Comparison of ENCODE assay signal across 9 cellular contexts in genomic region chr9:37650299-37650872, GRCh38. TPM values are rescaled to one million over a fixed set of nuclear protein-coding genes. Genes with fewer than 3 reads are reported as not detected.
A peak's percentile ranks its signal among the peaks of the same experiment; 100 is the strongest.
DNase-seq lines count a peak whose midpoint lies in the region; ATAC-seq and TF ChIP-seq lines count a peak whose summit lies in the region.
"Had no signal": no experiment of that assay in that cellular context is flagged by ENCODE, and none has a peak within 500 bp of the region (broad histone marks: within the 10 kb centered on the region; RNA-seq: fewer than 3 reads in every experiment).

No MANE protein-coding gene starts in this region.

- no peaks in the 10 kb centered on the region for H4K20me1 ChIP-seq in MM.1S (ENCODE audit: insufficient read depth, low read length)

- no peak for ATAC-seq in effector memory CD8-positive, alpha-beta T cell (replicated peaks)
- ATAC-seq in HG03139 (IDR thresholded peaks at IDR 0.05; ENCODE audit: unreplicated experiment): no peak
- ATAC-seq in GM21576 (IDR thresholded peaks at IDR 0.05; ENCODE audit: unreplicated experiment): no peak

- H3K27me3 Mint-ChIP-seq in Caco-2 (ENCODE audit: insufficient read depth, unreplicated experiment): peaks cover 37% of the 10 kb centered on the region
- H3K27me3 Mint-ChIP-seq in effector memory CD8-positive, alpha-beta T cell: peaks cover 68 to 71% of the 10 kb centered on the region in 2 donors

- no peaks in the 10 kb centered on the region for H3K79me2 ChIP-seq in MM.1S (ENCODE audit: low read length)

- DNase-seq in Caco-2 (no peak), MM.1S (no peak), NCI-H187 treated with DMSO at 0.1 percent for 48 hours (lab: John Stamatoyannopoulos, UW) (no peak), SK-N-DZ (ENCODE audit: low spot score) (no peak)
- no peak for DNase-seq in effector memory CD8-positive, alpha-beta T cell

- intact Hi-C loops in Caco-2 (cut with micrococcal nuclease; ENCODE audit: unreplicated experiment): loop anchor here (5.0 kb wide), 2 partner anchors 52 to 58 kb away; partner anchors contain the start of gene TOMM5

- H3K9ac ChIP-seq in MM.1S (ENCODE audit: low read length) (no peak overlapping the region), rectal smooth muscle tissue (ENCODE audit: low read length) (no peak overlapping the region)

- H3K4me3 ChIP-seq in Caco-2 (ENCODE audit: low read depth, low read length) (peak overlapping the region; percentile 33), MM.1S (ENCODE audit: low read length) (no peak overlapping the region; the same call in 1 of the 2 replicates), rectal smooth muscle tissue (ENCODE audit: low read length) (peak overlapping the region; percentile 39)

- H3K9me3 ChIP-seq in Caco-2 (no peaks in the 10 kb centered on the region), MM.1S (replicated peaks; ENCODE audit: insufficient read depth, low read length) (no peaks in the 10 kb centered on the region)

- H3K4me2 ChIP-seq in MM.1S (ENCODE audit: low read depth, low read length): peak overlapping the region; percentile 52; the same call in 1 of the 2 replicates

- no TSS peak for BruUV-seq in Caco-2 (replicated peaks; lab: Mats Ljungman, UMichigan)

- H3K9me3 Mint-ChIP-seq in Caco-2 (ENCODE audit: unreplicated experiment): no peaks in the 10 kb centered on the region
- H3K9me3 Mint-ChIP-seq in effector memory CD8-positive, alpha-beta T cell: no peaks in the 10 kb centered on the region

- no peaks in the 10 kb centered on the region for H3K9me2 ChIP-seq in MM.1S (replicated peaks; ENCODE audit: insufficient read depth, low read length)

- no peaks in the 10 kb centered on the region for H3F3A ChIP-seq in MM.1S (ENCODE audit: insufficient read depth, low read length)

- H2AFZ ChIP-seq in MM.1S (ENCODE audit: low read length): no peak overlapping the region

- H3K4me3 Mint-ChIP-seq in Caco-2 (ENCODE audit: unreplicated experiment): peak overlapping the region; percentile 71
- peak overlapping the region; percentile 71 to 81 for H3K4me3 Mint-ChIP-seq in effector memory CD8-positive, alpha-beta T cell

- POLR2A ChIA-PET in Caco-2 (lab: Charles Lee): no interaction called here

- H3K36me3 ChIP-seq in Caco-2 (ENCODE audit: control insufficient read depth, insufficient read depth, low read length) (no peaks in the 10 kb centered on the region), MM.1S (replicated peaks; ENCODE audit: insufficient read depth, low read length) (no peaks in the 10 kb centered on the region), rectal smooth muscle tissue (ENCODE audit: control insufficient read depth, insufficient read depth, low read length) (no peaks in the 10 kb centered on the region)

- CTCF ChIA-PET in Caco-2 (lab: Charles Lee): interaction anchor here (0.7 kb wide), 2 partner anchors 891 to 1214 kb away, joined by 3 read pairs; no protein-coding TSS in a partner anchor

- H3K27me3 ChIP-seq in Caco-2 (replicated peaks; ENCODE audit: control insufficient read depth, insufficient read depth, low read length): peaks cover 1% of the 10 kb centered on the region
- H3K27me3 ChIP-seq in MM.1S (replicated peaks; ENCODE audit: insufficient read depth, low read length): peaks cover 38% of the 10 kb centered on the region
- peaks cover 9% of the 10 kb centered on the region for H3K27me3 ChIP-seq in rectal smooth muscle tissue (ENCODE audit: control insufficient read depth, insufficient read depth, low read length)

- no peak overlapping the region for H3K27ac Mint-ChIP-seq in Caco-2 (ENCODE audit: unreplicated experiment)
- no peak overlapping the region for H3K27ac Mint-ChIP-seq in effector memory CD8-positive, alpha-beta T cell

- no peaks in the 10 kb centered on the region for H3K4me1 Mint-ChIP-seq in Caco-2 (ENCODE audit: low read depth, unreplicated experiment)
- peaks cover 4 to 8% of the 10 kb centered on the region in 2 donors for H3K4me1 Mint-ChIP-seq in effector memory CD8-positive, alpha-beta T cell (ENCODE audit: low read depth in 2 of 2)

- H3K36me3 Mint-ChIP-seq in Caco-2 (ENCODE audit: insufficient read depth, unreplicated experiment): no peaks in the 10 kb centered on the region
- no peaks in the 10 kb centered on the region for H3K36me3 Mint-ChIP-seq in effector memory CD8-positive, alpha-beta T cell (ENCODE audit: insufficient read depth)

- TF ChIP-seq CTCF in Caco-2 (IDR thresholded peaks at IDR 0.05; ENCODE audit: insufficient read depth in 1 of 2, low read depth in 1 of 2, low read length in 1 of 2, severe bottlenecking in 1 of 2, unreplicated experiment in 1 of 2) (no peak), MM.1S (IDR thresholded peaks at IDR 0.05; ENCODE audit: low read length) (no peak)

- H3K27ac ChIP-seq in MM.1S (ENCODE audit: low read length) (no peak overlapping the region), rectal smooth muscle tissue (ENCODE audit: low read depth, low read length) (no peak overlapping the region)

- H3K4me1 ChIP-seq in Caco-2: peaks cover 4% of the 10 kb centered on the region
- H3K4me1 ChIP-seq in MM.1S (ENCODE audit: low read length): no peaks in the 10 kb centered on the region
- H3K4me1 ChIP-seq in rectal smooth muscle tissue (ENCODE audit: control insufficient read depth, insufficient read depth, low read length): peaks cover 6% of the 10 kb centered on the region

RNA-seq across cellular contexts. Expression of gene FRMPD1, which starts 0.4 kb away (rescaled TPM):
- not detected in 2 replicates for total RNA-seq in Caco-2 (2022)
- polyA plus RNA-seq in SK-N-DZ (2014; cell fraction: cytosol; rRNA removed): 7.6 and 9.3 TPM in 2 replicates
- polyA plus RNA-seq in SK-N-DZ (2014; cell fraction: nucleus; rRNA removed): 9.4 and 16.1 TPM in 2 replicates
- total RNA-seq: G401 had no signal

RNA-seq across cellular contexts. Expression of gene TOMM5, which starts 58.0 kb away (rescaled TPM):
- total RNA-seq in Caco-2 (2022): 185 and 201 TPM in 2 replicates
- polyA plus RNA-seq in SK-N-DZ (2014; cell fraction: cytosol; rRNA removed): 443 and 454 TPM in 2 replicates
- 310 and 362 TPM in 2 replicates for polyA plus RNA-seq in SK-N-DZ (2014; cell fraction: nucleus; rRNA removed)
